ENCODE assay signal across 12 cellular contexts in genomic region chr15:95017950-95018349, GRCh38.
DNase-seq lines count a peak whose midpoint lies in the region; ATAC-seq, FAIRE-seq and TF ChIP-seq lines count a peak whose summit lies in the region.
"Had no signal": no experiment of that assay in that cellular context is flagged by ENCODE, and none has a peak within 500 bp of the region (broad histone marks: within the 10 kb centered on the region; RNA-seq: fewer than 3 reads in every experiment).

No MANE protein-coding gene starts in this region.

- H2BK120ac ChIP-seq in H1 (replicated peaks; ENCODE audit: low read depth, low read length) = no peak overlapping the region

- H3K36me3 ChIP-seq in H1 (ENCODE audit: control insufficient read depth in 2 of 4, insufficient read depth in 4 of 4, low read length in 3 of 4) (no peaks in the 10 kb centered on the region), lower lobe of right lung (no peaks in the 10 kb centered on the region), thyroid gland (no peaks in the 10 kb centered on the region)

- peaks cover 0 to 13% of the 10 kb centered on the region in 2 donors for H3K9me3 Mint-ChIP-seq in activated naive CD4-positive, alpha-beta T cell treated with anti-CD3 and anti-CD28 coated beads, Interleukin-2, amount 50 U/mL, for 72 hours

- TF ChIP-seq POLR2A in H1 (IDR thresholded peaks at IDR 0.05; ENCODE audit: control extremely low read depth in 1 of 2, low read depth in 2 of 2, low read length in 2 of 2) (no peak), thyroid gland (IDR thresholded peaks at IDR 0.05) (no peak)

- H3K4ac ChIP-seq in H1 (replicated peaks; ENCODE audit: insufficient read length, low read depth, low read length) = no peak overlapping the region

- DNase-seq in NCI-H1105 treated with DMSO at 0.1 percent for 48 hours (lab: John Stamatoyannopoulos, UW) (peak; percentile 42), NCI-H1105 (lab: John Stamatoyannopoulos, UW) (no peak), H1 (ENCODE audit: low read depth in 1 of 2, low spot score in 2 of 2) (no peak), lower lobe of right lung (peak; percentile 60), thyroid gland (peak; percentile 47 to 59), SIG-M5 (lab: John Stamatoyannopoulos, UW) (no peak), cortex of kidney (lab: John Stamatoyannopoulos, UW) (no peak)
- no peak for DNase-seq in activated naive CD4-positive, alpha-beta T cell treated with anti-CD3 and anti-CD28 coated beads, Interleukin-2, amount 50 U/mL, for 72 hours (ENCODE audit: low spot score in 2 of 2)
- DNase-seq: DMS153, OCI-M1 had no signal

- H2AK5ac ChIP-seq in H1 (ENCODE audit: low read depth, low read length) = no peak overlapping the region

- POLR2A ChIA-PET in H1 (lab: Charles Lee; ENCODE audit: partially characterized antibody) = no interaction called here

- no peaks in the 10 kb centered on the region for H3K79me1 ChIP-seq in H1 (ENCODE audit: low read depth, low read length)

- H3K23ac ChIP-seq in H1 (ENCODE audit: insufficient read length) = no peak overlapping the region

- H3K4me1 ChIP-seq in H1 (replicated peaks in 1 of 4; ENCODE audit: control insufficient read depth in 3 of 4, insufficient read depth in 4 of 4, low read length in 3 of 4) (peaks cover 0 to 2% (median 0%) of the 10 kb centered on the region in 4 experiments; a peak in 1 of 7 replicates), lower lobe of right lung (peaks cover 11% of the 10 kb centered on the region), thyroid gland (no peaks in the 10 kb centered on the region)

- H2AFZ ChIP-seq in H1 (ENCODE audit: low read length) = no peak overlapping the region

- no peak overlapping the region for H2BK15ac ChIP-seq in H1 (ENCODE audit: low read length)

- H2BK20ac ChIP-seq in H1 (ENCODE audit: low read length) = no peak overlapping the region

- no peak overlapping the region for H2BK12ac ChIP-seq in H1 (ENCODE audit: low read depth, low read length)

- H3K9ac ChIP-seq in H1 (replicated peaks in 1 of 4; ENCODE audit: extremely low read depth in 1 of 4, low read depth in 3 of 4, low read length in 3 of 4) = no peak overlapping the region

- H3K14ac ChIP-seq in H1 (ENCODE audit: insufficient read length) = no peak overlapping the region

- H2BK5ac ChIP-seq in H1 (ENCODE audit: low read depth, low read length) = no peak overlapping the region

- ATAC-seq in lower lobe of right lung = no peak
- ATAC-seq in activated naive CD4-positive, alpha-beta T cell treated with anti-CD3 and anti-CD28 coated beads, Interleukin-2, amount 50 U/mL, for 72 hours = no peak

- H3K4me2 ChIP-seq in H1 (ENCODE audit: insufficient read depth in 1 of 2, low read depth in 2 of 2, low read length in 2 of 2) = no peak overlapping the region

- H3K9me3 ChIP-seq in H1 (ENCODE audit: insufficient read depth in 2 of 2, low read depth in 1 of 2, low read length in 1 of 2) = no peaks in the 10 kb centered on the region
- H3K9me3 ChIP-seq in lower lobe of right lung = no peaks in the 10 kb centered on the region
- H3K9me3 ChIP-seq in thyroid gland = no peaks in the 10 kb centered on the region

- H3K27ac Mint-ChIP-seq in activated naive CD4-positive, alpha-beta T cell treated with anti-CD3 and anti-CD28 coated beads, Interleukin-2, amount 50 U/mL, for 72 hours = no peak overlapping the region

- WGBS in H1 (ENCODE audit: extremely low coverage in 1 of 2, insufficient coverage in 1 of 2, insufficient read length in 1 of 2, insufficient replicate concordance in 2 of 2, low coverage in 1 of 2, low lambda C conversion rate in 2 of 2, missing lambda C conversion rate in 1 of 2), 2 experiments = 63% methylated on average over 4 of the region's 4 CpGs; no CpG with 5 or more reads in 1 of the 2 experiments
- WGBS in thyroid gland, 2 donors = 41 to 51% methylated on average over 4 of the region's 4 CpGs

- H3K56ac ChIP-seq in H1 (replicated peaks; ENCODE audit: insufficient read length, low read depth, low read length) = no peak overlapping the region

- no peak for TF ChIP-seq RAD21 in H1 (IDR thresholded peaks at IDR 0.05 in 1 of 2, conservative IDR thresholded peaks at IDR 0.05 in 1 of 2; ENCODE audit: low read depth in 2 of 2, low read length in 2 of 2)

- H3K27me3 ChIP-seq in H1 (replicated peaks in 1 of 4; ENCODE audit: control insufficient read depth in 3 of 4, extremely low read depth in 1 of 4, insufficient read depth in 3 of 4, low read length in 3 of 4) (no peaks in the 10 kb centered on the region), lower lobe of right lung (ENCODE audit: low read depth) (no peaks in the 10 kb centered on the region), thyroid gland (no peaks in the 10 kb centered on the region)

- intact Hi-C loops in lower lobe of right lung (cut with DNase I) = no loop called here
- intact Hi-C loops in thyroid gland (cut with DNase I) = no loop called here

- H4K5ac ChIP-seq in H1 (ENCODE audit: insufficient read length, low read depth, low read length) = no peak overlapping the region

- no peak for TF ChIP-seq EP300 in H1 (IDR thresholded peaks at IDR 0.05; ENCODE audit: borderline replicate concordance in 1 of 2, low read depth in 2 of 2, low read length in 2 of 2)

- no peak overlapping the region for H3K4me3 ChIP-seq in H1 (ENCODE audit: extremely low read depth in 1 of 4, insufficient read depth in 2 of 4, low read depth in 3 of 4, low read length in 4 of 4)
- no peak overlapping the region for H3K4me3 ChIP-seq in lower lobe of right lung
- H3K4me3 ChIP-seq in thyroid gland (replicated peaks in 1 of 3) = no peak overlapping the region
- H3K4me3 ChIP-seq: lung had no signal

- H3K23me2 ChIP-seq in H1 (ENCODE audit: low read depth, low read length) = no peaks in the 10 kb centered on the region

- no peaks in the 10 kb centered on the region for H3K79me2 ChIP-seq in H1 (ENCODE audit: control insufficient read depth in 1 of 2, insufficient read depth in 2 of 2, low read length in 2 of 2)

- no peak overlapping the region for H4K8ac ChIP-seq in H1 (ENCODE audit: extremely low read depth, insufficient read depth, low read length)

- H4K20me1 ChIP-seq in H1 (replicated peaks in 1 of 2; ENCODE audit: control insufficient read depth in 1 of 2, insufficient read depth in 2 of 2, low read length in 2 of 2) = no peaks in the 10 kb centered on the region

- CTCF ChIA-PET in H1 (lab: Charles Lee; ENCODE audit: partially characterized antibody) = interaction anchor here (0.8 kb wide), 1 partner anchor 345 kb away, joined by 3 read pairs; no protein-coding TSS in a partner anchor

- no peak for FAIRE-seq in H1 (lab: Jason Lieb, UNC)

- no peak overlapping the region for H4K91ac ChIP-seq in H1 (replicated peaks; ENCODE audit: insufficient read length, low read length)

- H3K36me3 Mint-ChIP-seq in activated naive CD4-positive, alpha-beta T cell treated with anti-CD3 and anti-CD28 coated beads, Interleukin-2, amount 50 U/mL, for 72 hours = no peaks in the 10 kb centered on the region

- H3K18ac ChIP-seq in H1 (ENCODE audit: extremely low read depth, low read length) = no peak overlapping the region

- TF ChIP-seq CTCF in H1 (IDR thresholded peaks at IDR 0.05; ENCODE audit: control extremely low read depth in 1 of 3, insufficient read depth in 1 of 3, low read depth in 1 of 3, low read length in 3 of 3) = no peak
- TF ChIP-seq CTCF in lower lobe of right lung (IDR thresholded peaks at IDR 0.05) = no peak
- TF ChIP-seq CTCF in thyroid gland (IDR thresholded peaks at IDR 0.05) = no peak

- H3K27ac ChIP-seq in H1 (ENCODE audit: low read depth, low read length) = no peak overlapping the region
- no peak overlapping the region for H3K27ac ChIP-seq in lower lobe of right lung
- H3K27ac ChIP-seq in thyroid gland = peak overlapping the region in 1 of 3 donors; percentile 5
- H3K27ac ChIP-seq: 22Rv1 had no signal

TF ChIP-seq in H1, 55 proteins besides CTCF, POLR2A, EP300 and RAD21 (continues in another document):
- TF ChIP-seq KDM1A (IDR thresholded peaks at IDR 0.05; ENCODE audit: borderline replicate concordance, low read length) = no peak

Comparison
In these comparisons a context has a peak if more than half of its experiments do, and no peak if none do; other contexts are left out.
1. DNase-seq: peak in NCI-H1105 treated with DMSO at 0.1 percent for 48 hours (single experiment), lower lobe of right lung (single experiment) and thyroid gland (2 of 2); none in NCI-H1105 (single experiment), H1 (0 of 2), activated naive CD4-positive, alpha-beta T cell treated with anti-CD3 and anti-CD28 coated beads, Interleukin-2, amount 50 U/mL, for 72 hours (0 of 2), SIG-M5 (single experiment) and cortex of kidney (single experiment).